8 cellular contexts compared by ENCODE assay signal in the genomic region with DNA sequence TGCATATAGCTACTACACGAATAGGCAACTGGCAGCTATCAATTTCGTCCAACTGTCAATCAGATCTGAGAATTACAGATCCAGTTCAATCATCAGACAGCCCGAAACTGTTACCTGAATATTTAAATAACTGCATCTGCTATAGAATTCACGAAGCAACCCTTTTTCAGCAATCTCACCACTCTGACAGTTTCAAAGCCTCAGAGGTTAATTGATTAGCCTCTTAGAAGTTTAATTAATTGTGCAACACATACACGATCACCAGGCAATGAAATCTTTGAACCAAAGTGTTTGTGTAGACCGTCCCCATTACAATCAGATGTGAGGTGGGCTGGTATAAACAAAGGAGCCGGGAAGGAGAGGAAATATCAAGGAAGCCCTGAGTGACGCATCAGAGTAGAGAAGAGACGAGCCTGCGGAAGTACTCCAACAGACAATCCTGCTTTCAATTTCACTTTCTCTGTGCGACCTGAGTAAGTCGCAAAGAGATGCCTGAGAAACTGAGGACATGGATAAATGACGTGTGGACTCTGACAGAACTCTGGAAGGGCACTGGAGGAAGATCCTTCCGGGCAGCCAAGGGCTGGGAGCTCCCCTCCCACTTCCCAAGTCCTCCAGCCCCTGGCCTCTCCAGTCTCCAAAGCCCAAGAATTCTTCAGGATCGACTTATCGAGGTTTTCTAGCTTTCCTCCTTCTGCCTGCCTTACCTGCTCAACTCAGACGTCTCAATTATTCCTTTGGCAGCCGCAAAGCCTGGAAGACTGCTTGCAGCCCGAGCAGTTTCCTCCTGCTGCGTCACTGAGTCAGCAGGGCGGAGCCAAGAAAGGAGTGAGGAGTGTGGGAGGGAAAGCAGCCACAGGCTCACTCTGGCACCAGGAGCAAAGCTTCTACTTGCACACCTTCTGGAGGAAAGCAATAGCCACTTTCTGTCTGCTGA. TPM values are rescaled to one million over a fixed set of nuclear protein-coding genes. Genes with fewer than 3 reads are reported as not detected.
A peak's percentile ranks its signal among the peaks of the same experiment; 100 is the strongest.
DNase-seq lines count a peak whose midpoint lies in the region; ATAC-seq and TF ChIP-seq lines count a peak whose summit lies in the region.

A gene with protein sequence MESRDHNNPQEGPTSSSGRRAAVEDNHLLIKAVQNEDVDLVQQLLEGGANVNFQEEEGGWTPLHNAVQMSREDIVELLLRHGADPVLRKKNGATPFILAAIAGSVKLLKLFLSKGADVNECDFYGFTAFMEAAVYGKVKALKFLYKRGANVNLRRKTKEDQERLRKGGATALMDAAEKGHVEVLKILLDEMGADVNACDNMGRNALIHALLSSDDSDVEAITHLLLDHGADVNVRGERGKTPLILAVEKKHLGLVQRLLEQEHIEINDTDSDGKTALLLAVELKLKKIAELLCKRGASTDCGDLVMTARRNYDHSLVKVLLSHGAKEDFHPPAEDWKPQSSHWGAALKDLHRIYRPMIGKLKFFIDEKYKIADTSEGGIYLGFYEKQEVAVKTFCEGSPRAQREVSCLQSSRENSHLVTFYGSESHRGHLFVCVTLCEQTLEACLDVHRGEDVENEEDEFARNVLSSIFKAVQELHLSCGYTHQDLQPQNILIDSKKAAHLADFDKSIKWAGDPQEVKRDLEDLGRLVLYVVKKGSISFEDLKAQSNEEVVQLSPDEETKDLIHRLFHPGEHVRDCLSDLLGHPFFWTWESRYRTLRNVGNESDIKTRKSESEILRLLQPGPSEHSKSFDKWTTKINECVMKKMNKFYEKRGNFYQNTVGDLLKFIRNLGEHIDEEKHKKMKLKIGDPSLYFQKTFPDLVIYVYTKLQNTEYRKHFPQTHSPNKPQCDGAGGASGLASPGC (minus strand): TSS at position 797 of the 937 bp plus-strand sequence. CDS start 2,450 bp downstream, outside the sequence.

- H3K4me3 ChIP-seq in BLaER1, result peak within 1 kb of the TSS; percentile 77
- peak within 1 kb of the TSS; percentile 91 for H3K4me3 ChIP-seq in fibroblast of villous mesenchyme (ENCODE audit: low read depth, low read length)
- peak within 1 kb of the TSS; percentile 30 to 87 (median 48) for H3K4me3 ChIP-seq in thyroid gland (replicated peaks in 1 of 3)

- peak within 1 kb of the TSS; percentile 79 for H3K4me2 ChIP-seq in BLaER1

- ATAC-seq in HG03108 (IDR thresholded peaks at IDR 0.05; ENCODE audit: unreplicated experiment), result peak; percentile 81

- peak; percentile 41 for DNase-seq in activated T-helper 9 cell treated with anti-CD3 and anti-CD28 coated beads, Interleukin-2, amount 50 U/mL, for 16 hours (ENCODE audit: low read depth)
- peak; percentile 88 for DNase-seq in fibroblast of villous mesenchyme (ENCODE audit: low read depth)
- DNase-seq in nephron progenitor cell, result peak; percentile 59
- DNase-seq in thyroid gland, result peak; percentile 84 to 86

- H3K4me1 Mint-ChIP-seq in nephron progenitor cell, result peaks cover 34% of the 10 kb centered on the region

- H3K27ac ChIP-seq in BLaER1 (peak within 1 kb of the TSS; percentile 92), thyroid gland (peak within 1 kb of the TSS; percentile 93 to 99 (median 97))

- WGBS in thyroid gland, 2 donors, result 8% methylated on average over 21 of the region's 21 CpGs

- peak within 1 kb of the TSS; percentile 96 for H3K4me3 Mint-ChIP-seq in nephron progenitor cell

- H3K9me3 Mint-ChIP-seq in nephron progenitor cell, result peaks cover 9% of the 10 kb centered on the region

- H3K9ac ChIP-seq in BLaER1, result peak within 1 kb of the TSS; percentile 85

- TF ChIP-seq CTCF in fibroblast of villous mesenchyme (IDR thresholded peaks at IDR 0.05; ENCODE audit: insufficient read depth, low read depth, low read length) (no peak), nephron progenitor cell (IDR thresholded peaks at IDR 0.05) (no peak), thyroid gland (IDR thresholded peaks at IDR 0.05) (peak in 1 of 6 experiments; percentile 7)

- peaks cover 7% of the 10 kb centered on the region for H3K27me3 Mint-ChIP-seq in nephron progenitor cell (ENCODE audit: low read depth, poor library complexity)

- no peaks in the 10 kb centered on the region for H4K20me1 ChIP-seq in BLaER1

- in situ Hi-C loops in GM18951 (cut with MboI; ENCODE audit: low sequenced_read_pairs, unreplicated experiment), result no loop called here

- H3K36me3 ChIP-seq in BLaER1 (peaks cover 28% of the 10 kb centered on the region), thyroid gland (no peaks in the 10 kb centered on the region)

- peak within 1 kb of the TSS; percentile 77 for H3K27ac Mint-ChIP-seq in nephron progenitor cell

- peak; percentile 45 for TF ChIP-seq POLR2A in GM18951 (IDR thresholded peaks at IDR 0.05; ENCODE audit: extremely low read depth, insufficient read depth, insufficient read length)
- TF ChIP-seq POLR2A in thyroid gland (IDR thresholded peaks at IDR 0.05), result peak in 1 of 2 donors; percentile 81

- no peaks in the 10 kb centered on the region for H3K27me3 ChIP-seq in BLaER1
- no peaks in the 10 kb centered on the region for H3K27me3 ChIP-seq in thyroid gland

- peaks cover 6% of the 10 kb centered on the region for H3K9me3 ChIP-seq in BLaER1
- H3K9me3 ChIP-seq in thyroid gland, result no peaks in the 10 kb centered on the region

- peaks cover 34% of the 10 kb centered on the region for H3K4me1 ChIP-seq in BLaER1
- H3K4me1 ChIP-seq in thyroid gland, result peaks cover 0 to 23% of the 10 kb centered on the region in 2 donors

- peaks cover 18% of the 10 kb centered on the region for H3K36me3 Mint-ChIP-seq in nephron progenitor cell (ENCODE audit: low read depth)

- intact Hi-C loops in thyroid gland (cut with DNase I), result no loop called here

TF ChIP-seq in PFSK-1, 5 proteins besides CTCF, POLR2A, EP300 and RAD21:
- TF ChIP-seq POLR2AphosphoS5 (IDR thresholded peaks at IDR 0.05; ENCODE audit: low read depth, low read length) (peak; percentile 67; the same call in 1 of the 2 replicates), REST (IDR thresholded peaks at IDR 0.05; ENCODE audit: insufficient read depth in 1 of 2, low read depth in 2 of 2, low read length in 2 of 2) (no peak), SIN3A (IDR thresholded peaks at IDR 0.05; ENCODE audit: borderline replicate concordance, insufficient read depth, low read length) (peak; percentile 48; the same call in 1 of the 2 replicates), TAF1 (IDR thresholded peaks at IDR 0.05; ENCODE audit: borderline replicate concordance, insufficient read depth, low read length) (no peak)

RNA-seq across cellular contexts. Expression of the gene that starts here (rescaled TPM):
- polyA plus RNA-seq in PFSK-1 (2012; ENCODE audit: insufficient read length, low read depth), result 0.24 TPM
- total RNA-seq in fibroblast of villous mesenchyme (4.5 and 9.1 TPM in 2 replicates), thyroid gland (10 to 100 TPM; 12.3 to 17.9 (median 15.3) TPM)

Comparison
In these comparisons a context has a peak if more than half of its experiments do, and no peak if none do; other contexts are left out.
1. Peak in every context shown above with its lines: DNase-seq, ATAC-seq, H3K4me3 ChIP-seq and H3K27ac ChIP-seq.